ENCODE assay signal across 26 cellular contexts in the genomic region with DNA sequence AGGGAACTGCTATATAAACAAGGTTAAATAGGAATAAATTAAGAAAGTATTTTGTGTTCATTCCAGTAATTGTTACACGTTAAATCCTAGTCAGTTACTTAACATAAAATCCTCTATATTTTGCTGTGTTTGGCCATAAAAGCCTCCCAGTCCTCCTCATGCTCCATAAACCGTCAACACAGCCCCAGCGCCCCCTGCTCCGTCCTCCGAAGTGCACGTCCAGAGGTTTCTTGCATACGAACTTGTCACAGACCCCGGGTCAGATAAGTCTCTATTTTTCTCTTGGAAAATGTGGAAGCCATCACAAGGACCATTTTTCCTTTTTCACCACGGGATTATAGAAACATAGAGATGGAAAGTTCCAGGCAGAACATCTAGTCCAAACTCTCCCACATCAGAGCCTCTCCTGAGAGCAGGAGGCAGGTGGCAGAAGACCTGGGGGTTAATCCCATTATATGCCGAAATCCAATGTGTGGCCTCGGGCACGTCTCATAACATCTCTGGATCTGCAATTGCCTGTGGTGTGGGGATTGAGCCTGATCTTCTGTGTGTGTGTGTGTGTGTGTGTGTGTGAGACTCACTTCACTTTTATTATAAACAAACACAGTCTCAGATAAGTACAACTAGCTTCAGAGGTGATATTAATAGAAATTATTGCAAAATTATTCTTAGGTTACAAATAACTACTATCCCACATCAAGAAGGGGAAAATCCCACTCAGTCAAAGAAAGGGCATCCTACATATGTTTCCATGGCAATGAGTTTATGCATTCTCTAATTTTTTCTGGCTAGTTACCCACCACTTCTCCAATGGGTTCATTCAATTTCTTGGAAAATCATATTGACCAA.
A peak's percentile ranks its signal among the peaks of the same experiment; 100 is the strongest.
DNase-seq lines count a peak whose midpoint lies in the region; ATAC-seq, FAIRE-seq and TF ChIP-seq lines count a peak whose summit lies in the region.
"Had no signal": no experiment of that assay in that cellular context is flagged by ENCODE, and none has a peak within 500 bp of the region (broad histone marks: within the 10 kb centered on the region; RNA-seq: fewer than 3 reads in every experiment).

No MANE protein-coding gene starts in this region.

- intact Hi-C loops in sciatic nerve (cut with DNase I) (no loop called here), pancreas (cut with DNase I) (no loop called here), ascending aorta (cut with DNase I) (no loop called here)

- H3K4me3 ChIP-seq in pancreas (no peak overlapping the region), ascending aorta (no peak overlapping the region)
- H3K4me3 ChIP-seq: BLaER1 treated with 17β-estradiol and CSF1 and Interleukin-3, amounts not matched to agents 10 nM and 100 nM; HAP-1; MG63; PC-9; SJSA1 had no signal

- no peak overlapping the region for H3K27ac Mint-ChIP-seq in HFFc6
- H3K27ac Mint-ChIP-seq: CD4-positive, alpha-beta T cell had no signal

- FAIRE-seq in pancreas (lab: Jason Lieb, UNC) = no peak
- FAIRE-seq: A204.1, D721Med, G401.6 had no signal

- H3K27me3 ChIP-seq in pancreas (peaks cover 0 to 3% (median 0%) of the 10 kb centered on the region in 4 donors), ascending aorta (no peaks in the 10 kb centered on the region)
- H3K27me3 ChIP-seq: BLaER1 treated with 17β-estradiol and CSF1 and Interleukin-3, amounts not matched to agents 10 nM and 100 nM; MG63; SJSA1 had no signal

- H3K27ac ChIP-seq in pancreas = no peak overlapping the region
- H3K27ac ChIP-seq in ascending aorta = no peak overlapping the region
- H3K27ac ChIP-seq: BLaER1 treated with 17β-estradiol and CSF1 and Interleukin-3, amounts not matched to agents 10 nM and 100 nM; PC-9; SJSA1 had no signal

- H3K4me3 Mint-ChIP-seq in HFFc6 = no peak overlapping the region; the same call in 1 of the 2 replicates
- H3K4me3 Mint-ChIP-seq: CD4-positive, alpha-beta T cell had no signal

- H3K4me1 ChIP-seq in pancreas (no peaks in the 10 kb centered on the region), ascending aorta (peaks cover 0 to 3% of the 10 kb centered on the region in 2 donors)
- H3K4me1 ChIP-seq: HAP-1 had no signal

- H3K9me3 Mint-ChIP-seq in HFFc6 = no peaks in the 10 kb centered on the region
- H3K9me3 Mint-ChIP-seq: CD4-positive, alpha-beta T cell had no signal

- peak; percentile 25 for DNase-seq in HFFc6
- DNase-seq in amniotic epithelial cell (ENCODE audit: low read depth) = peak; percentile 7
- DNase-seq in iris pigment epithelial cell (ENCODE audit: low read depth) = peak; percentile 9
- peak; percentile 39 for DNase-seq in sciatic nerve (ENCODE audit: low spot score)
- DNase-seq in pancreas = no peak
- no peak for DNase-seq in ascending aorta (ENCODE audit: low spot score in 2 of 2)
- DNase-seq: AML-193; CD4-positive, alpha-beta T cell; DMS53; GOT3; KG1; MG63; NCI-H2029; NCI-H446; NCI-H524 treated with DMSO at 0.1 percent for 48 hours; NCI-H774; PC-9 had no signal

- 43 to 53% methylated on average over 12 of the region's 12 CpGs for WGBS in pancreas, 2 donors

- H3K4me1 Mint-ChIP-seq in HFFc6 (ENCODE audit: low read depth) = peaks cover 40% of the 10 kb centered on the region

- H3K9me3 ChIP-seq in pancreas = no peaks in the 10 kb centered on the region
- no peaks in the 10 kb centered on the region for H3K9me3 ChIP-seq in ascending aorta
- H3K9me3 ChIP-seq: BLaER1 treated with 17β-estradiol and CSF1 and Interleukin-3, amounts not matched to agents 10 nM and 100 nM; HAP-1; MG63; SJSA1 had no signal

- ATAC-seq in sciatic nerve (peak; percentile 9), HG02885 (IDR thresholded peaks at IDR 0.05; ENCODE audit: poor library complexity, unreplicated experiment) (no peak), pancreas (no peak), HG02970 (IDR thresholded peaks at IDR 0.05; ENCODE audit: low FRiP score, unreplicated experiment) (no peak)
- ATAC-seq: Right ventricle myocardium inferior had no signal

- H3K36me3 ChIP-seq in pancreas (no peaks in the 10 kb centered on the region), ascending aorta (no peaks in the 10 kb centered on the region)
- H3K36me3 ChIP-seq: BLaER1 treated with 17β-estradiol and CSF1 and Interleukin-3, amounts not matched to agents 10 nM and 100 nM; HAP-1; MG63; SJSA1 had no signal

- H3K36me3 Mint-ChIP-seq in HFFc6 (ENCODE audit: low read depth) = no peaks in the 10 kb centered on the region

- H3K27me3 Mint-ChIP-seq in HFFc6 (ENCODE audit: insufficient read depth) = peaks cover 23% of the 10 kb centered on the region

- TF ChIP-seq CTCF in HFFc6 (IDR thresholded peaks at IDR 0.05) (no peak), pancreas (IDR thresholded peaks at IDR 0.05) (no peak), ascending aorta (IDR thresholded peaks at IDR 0.05) (no peak)

Comparison
In these comparisons a context has a peak if more than half of its experiments do, and no peak if none do; other contexts are left out.
1. DNase-seq: peak in HFFc6 (single experiment), amniotic epithelial cell (single experiment), iris pigment epithelial cell (single experiment) and sciatic nerve (single experiment); none in pancreas (0 of 6) and ascending aorta (0 of 2).